Comparison of ENCODE assay signal across 8 cellular contexts in genomic region chr1:147627435-147628110, GRCh38. TPM values are rescaled to one million over a fixed set of nuclear protein-coding genes. Genes with fewer than 3 reads are reported as not detected.
DNase-seq lines count a peak whose midpoint lies in the region; ATAC-seq, FAIRE-seq and TF ChIP-seq lines count a peak whose summit lies in the region.

No MANE protein-coding gene starts in this region.

- no peaks in the 10 kb centered on the region for H3K9me3 Mint-ChIP-seq in activated CD8-positive, alpha-beta T cell treated with anti-CD3 and anti-CD28 coated beads, Interleukin-2, amount 10 ng/mL, durations not matched to agents 7 days and 5 days (ENCODE audit: insufficient read depth)
- no peaks in the 10 kb centered on the region for H3K9me3 Mint-ChIP-seq in natural killer cell

- H3K27ac Mint-ChIP-seq in activated CD8-positive, alpha-beta T cell treated with anti-CD3 and anti-CD28 coated beads, Interleukin-2, amount 10 ng/mL, durations not matched to agents 7 days and 5 days: no peak overlapping the region
- no peak overlapping the region for H3K27ac Mint-ChIP-seq in natural killer cell

- no peak overlapping the region for H3K4me3 Mint-ChIP-seq in activated CD8-positive, alpha-beta T cell treated with anti-CD3 and anti-CD28 coated beads, Interleukin-2, amount 10 ng/mL, durations not matched to agents 7 days and 5 days
- no peak overlapping the region for H3K4me3 Mint-ChIP-seq in natural killer cell

- DNase-seq in DMS53 (lab: John Stamatoyannopoulos, UW) (peak; percentile 89), H4 (ENCODE audit: low spot score) (peak; percentile 20), NCI-H345 treated with DMSO at 0.1 percent for 48 hours (lab: John Stamatoyannopoulos, UW; ENCODE audit: unreplicated experiment) (peak; percentile 81), natural killer cell (peak; percentile 35), urothelium cell line (ENCODE audit: low spot score) (peak; percentile 71)
- DNase-seq in activated CD8-positive, alpha-beta T cell treated with anti-CD3 and anti-CD28 coated beads, Interleukin-2, amount 10 ng/mL, durations not matched to agents 7 days and 5 days: peak; percentile 68

- CTCF ChIA-PET in activated CD8-positive, alpha-beta T cell treated with anti-CD3 and anti-CD28 coated beads, Interleukin-2, amount 10 ng/mL, durations not matched to agents 7 days and 5 days (lab: Charles Lee): interaction anchor here (0.8 to 3.2 kb wide), 26 partner anchors 9 to 265 kb away, joined by 3 to 21 read pairs (median 4); partner anchors contain the start of gene BCL9

- peaks cover 8% of the 10 kb centered on the region for H3K36me3 Mint-ChIP-seq in activated CD8-positive, alpha-beta T cell treated with anti-CD3 and anti-CD28 coated beads, Interleukin-2, amount 10 ng/mL, durations not matched to agents 7 days and 5 days (ENCODE audit: low read depth)
- no peaks in the 10 kb centered on the region for H3K36me3 Mint-ChIP-seq in natural killer cell

- no peaks in the 10 kb centered on the region for H3K27me3 Mint-ChIP-seq in activated CD8-positive, alpha-beta T cell treated with anti-CD3 and anti-CD28 coated beads, Interleukin-2, amount 10 ng/mL, durations not matched to agents 7 days and 5 days (ENCODE audit: low read depth)
- H3K27me3 Mint-ChIP-seq in natural killer cell (ENCODE audit: low read depth in 2 of 2): no peaks in the 10 kb centered on the region

- ATAC-seq in activated CD8-positive, alpha-beta T cell treated with anti-CD3 and anti-CD28 coated beads, Interleukin-2, amount 10 ng/mL, durations not matched to agents 7 days and 5 days: peak; percentile 74
- ATAC-seq in esophagus mucosa (peak; percentile 55), natural killer cell (peak; percentile 76 to 87 (median 84)), HG03108 (IDR thresholded peaks at IDR 0.05; ENCODE audit: unreplicated experiment) (no peak)

- intact Hi-C loops in natural killer cell (cut with micrococcal nuclease): loop anchor here (1.0 to 5.0 kb wide), 3 partner anchors 112 to 355 kb away; no protein-coding TSS in a partner anchor

- peak; percentile 96 for TF ChIP-seq CTCF in natural killer cell (IDR thresholded peaks at IDR 0.05)

- FAIRE-seq in urothelium cell line (lab: Jason Lieb, UNC): no peak

- POLR2A ChIA-PET in activated CD8-positive, alpha-beta T cell treated with anti-CD3 and anti-CD28 coated beads, Interleukin-2, amount 10 ng/mL, durations not matched to agents 7 days and 5 days (lab: Charles Lee): interaction anchor here (1.4 kb wide), 1 partner anchor 9 kb away, joined by 3 read pairs; no protein-coding TSS in a partner anchor

- H3K4me1 Mint-ChIP-seq in activated CD8-positive, alpha-beta T cell treated with anti-CD3 and anti-CD28 coated beads, Interleukin-2, amount 10 ng/mL, durations not matched to agents 7 days and 5 days (ENCODE audit: low read depth): peaks cover 24% of the 10 kb centered on the region
- H3K4me1 Mint-ChIP-seq in natural killer cell: peaks cover 20 to 31% of the 10 kb centered on the region in 2 donors

RNA-seq across cellular contexts. Expression of gene ACP6, which starts 42.8 kb away (rescaled TPM):
- total RNA-seq in H4 (2014; rRNA removed; shearing (Covaris generic)): 7.3 and 10.9 TPM in 2 replicates
- 10 to 100 TPM; 19.4 to 19.5 TPM for total RNA-seq in activated CD8-positive, alpha-beta T cell treated with anti-CD3 and anti-CD28 coated beads, Interleukin-2, amount 10 ng/mL, durations not matched to agents 7 days and 5 days
- total RNA-seq in esophagus mucosa (14.3 TPM), natural killer cell (1 to 10 TPM; 7.7 to 9.4 (median 7.8) TPM)

Comparison
In these comparisons a context has a peak if more than half of its experiments do, and no peak if none do; other contexts are left out.
1. DNase-seq: peak in every context shown above with its lines; median percentile 89 in DMS53; 81 in NCI-H345 treated with DMSO at 0.1 percent for 48 hours; 71 in urothelium cell line; 68 in activated CD8-positive, alpha-beta T cell treated with anti-CD3 and anti-CD28 coated beads, Interleukin-2, amount 10 ng/mL, durations not matched to agents 7 days and 5 days; 35 in natural killer cell; 20 in H4.